In the genomic region with DNA sequence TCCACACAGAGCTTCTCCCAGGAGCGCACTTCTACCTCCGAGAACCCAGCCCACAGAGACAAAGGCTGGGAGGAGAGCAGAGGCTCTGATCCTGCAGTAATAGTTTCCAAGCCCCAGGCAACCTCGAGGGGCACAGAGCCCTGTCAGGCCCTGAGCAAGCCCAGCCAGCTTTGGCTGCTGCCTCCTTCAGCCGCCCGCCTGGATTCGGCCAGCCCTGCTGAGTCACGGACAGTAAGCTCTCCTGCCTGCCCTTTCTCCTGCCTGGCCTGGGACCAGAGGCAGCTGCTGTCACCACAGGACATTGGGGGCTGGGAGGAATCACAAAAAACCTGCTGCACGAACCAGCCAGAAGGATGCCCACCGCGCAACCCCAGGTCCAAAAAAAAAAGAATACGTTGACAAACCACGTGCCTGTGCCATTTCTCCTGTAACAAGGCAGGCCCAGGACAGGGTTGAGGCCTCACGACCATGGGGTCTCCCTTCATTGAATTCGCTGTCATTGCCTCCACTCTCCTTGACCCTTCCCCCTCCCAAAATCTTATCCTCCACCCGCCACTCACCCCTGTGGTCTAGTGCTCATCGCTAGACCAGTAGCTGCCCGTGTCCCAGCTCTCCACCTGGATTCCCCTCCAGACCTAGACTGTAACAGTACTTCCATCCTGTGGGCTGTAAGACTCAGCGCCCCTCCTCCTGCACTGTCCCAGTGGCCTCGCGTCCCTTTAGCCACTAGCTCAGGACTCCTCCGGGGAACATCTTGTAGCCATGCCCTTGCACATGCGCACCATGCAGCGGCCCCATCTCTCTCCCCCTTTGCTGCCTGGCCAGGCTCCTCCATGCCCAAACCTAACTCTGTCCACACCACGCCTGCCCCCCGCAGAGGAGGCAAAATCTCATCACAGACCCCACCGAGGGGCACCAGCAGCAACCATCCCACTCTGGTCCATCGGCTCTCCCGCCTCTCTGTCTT, we compare ENCODE assay signal across 2 cellular contexts.
TF ChIP-seq lines count a peak whose summit lies in the region.

No MANE protein-coding gene starts in this region.

TF ChIP-seq in K562, 482 proteins besides CTCF, POLR2A, EP300 and RAD21:
- TF ChIP-seq ZNF316 (IDR thresholded peaks at IDR 0.05) = peak; percentile 66
- TF ChIP-seq IFI16 (CRISPR knock-in tag; IDR thresholded peaks at IDR 0.05) = no peak
- TF ChIP-seq L3MBTL2 (IDR thresholded peaks at IDR 0.05) = peak; percentile 19; the same call in 1 of the 2 replicates
- TF ChIP-seq SPI1 (IDR thresholded peaks at IDR 0.05; ENCODE audit: borderline replicate concordance, low read depth, low read length) = no peak
- TF ChIP-seq RFX5 (IDR thresholded peaks at IDR 0.05; ENCODE audit: low read depth, low read length) = no peak
- TF ChIP-seq MAFK (IDR thresholded peaks at IDR 0.05; ENCODE audit: low read length) = peak; percentile 46; the same call in 1 of the 2 replicates
- peak; percentile 80 for TF ChIP-seq ZNF436 (CRISPR knock-in tag; IDR thresholded peaks at IDR 0.05)
- TF ChIP-seq MAFG (tag; conservative IDR thresholded peaks at IDR 0.05) = peak; percentile 69
- TF ChIP-seq NCOA1 (IDR thresholded peaks at IDR 0.05; ENCODE audit: low read depth) = no peak
- TF ChIP-seq FOXA3 (CRISPR knock-in tag; conservative IDR thresholded peaks at IDR 0.05 in 1 of 2, IDR thresholded peaks at IDR 0.05 in 1 of 2) = peak in 1 of 2 experiments; percentile 17; a peak in 1 of 4 replicates
- peak; percentile 76 for TF ChIP-seq C11orf30 (IDR thresholded peaks at IDR 0.05; ENCODE audit: low read depth)
- TF ChIP-seq SMARCA5 (IDR thresholded peaks at IDR 0.05) = peak; percentile 67; the same call in 1 of the 2 replicates
- peak; percentile 9; the same call in 1 of the 2 replicates for TF ChIP-seq NFE2L1 (tag; IDR thresholded peaks at IDR 0.05; ENCODE audit: borderline replicate concordance, low read depth)
- peak; percentile 99 for TF ChIP-seq ZFP36 (IDR thresholded peaks at IDR 0.05; ENCODE audit: low read depth, low read length, partially characterized antibody)
- TF ChIP-seq NRF1 (conservative IDR thresholded peaks at IDR 0.05 in 1 of 2, IDR thresholded peaks at IDR 0.05 in 1 of 2) = peak; percentile 60 to 66
- TF ChIP-seq NFE2 (IDR thresholded peaks at IDR 0.05; ENCODE audit: low read depth) = peak; percentile 83

TF ChIP-seq in HepG2, 621 proteins besides CTCF, POLR2A, EP300 and RAD21:
- TF ChIP-seq, protein P1, sequence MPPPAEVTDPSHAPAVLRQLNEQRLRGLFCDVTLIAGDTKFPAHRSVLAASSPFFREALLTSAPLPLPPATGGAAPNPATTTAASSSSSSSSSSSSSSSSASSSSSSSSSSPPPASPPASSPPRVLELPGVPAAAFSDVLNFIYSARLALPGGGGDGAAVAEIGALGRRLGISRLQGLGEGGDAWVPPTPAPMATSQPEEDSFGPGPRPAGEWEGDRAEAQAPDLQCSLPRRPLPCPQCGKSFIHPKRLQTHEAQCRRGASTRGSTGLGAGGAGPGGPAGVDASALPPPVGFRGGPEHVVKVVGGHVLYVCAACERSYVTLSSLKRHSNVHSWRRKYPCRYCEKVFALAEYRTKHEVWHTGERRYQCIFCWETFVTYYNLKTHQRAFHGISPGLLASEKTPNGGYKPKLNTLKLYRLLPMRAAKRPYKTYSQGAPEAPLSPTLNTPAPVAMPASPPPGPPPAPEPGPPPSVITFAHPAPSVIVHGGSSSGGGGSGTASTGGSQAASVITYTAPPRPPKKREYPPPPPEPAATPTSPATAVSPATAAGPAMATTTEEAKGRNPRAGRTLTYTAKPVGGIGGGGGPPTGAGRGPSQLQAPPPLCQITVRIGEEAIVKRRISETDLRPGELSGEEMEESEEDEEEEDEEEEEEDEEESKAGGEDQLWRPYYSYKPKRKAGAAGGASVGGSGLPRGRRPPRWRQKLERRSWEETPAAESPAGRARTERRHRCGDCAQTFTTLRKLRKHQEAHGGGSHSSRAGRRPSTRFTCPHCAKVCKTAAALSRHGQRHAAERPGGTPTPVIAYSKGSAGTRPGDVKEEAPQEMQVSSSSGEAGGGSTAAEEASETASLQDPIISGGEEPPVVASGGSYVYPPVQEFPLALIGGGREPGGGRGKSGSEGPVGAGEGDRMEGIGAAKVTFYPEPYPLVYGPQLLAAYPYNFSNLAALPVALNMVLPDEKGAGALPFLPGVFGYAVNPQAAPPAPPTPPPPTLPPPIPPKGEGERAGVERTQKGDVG (CRISPR knock-in tag; IDR thresholded peaks at IDR 0.05; ENCODE audit: borderline replicate concordance) = no peak
- TF ChIP-seq, protein P2, sequence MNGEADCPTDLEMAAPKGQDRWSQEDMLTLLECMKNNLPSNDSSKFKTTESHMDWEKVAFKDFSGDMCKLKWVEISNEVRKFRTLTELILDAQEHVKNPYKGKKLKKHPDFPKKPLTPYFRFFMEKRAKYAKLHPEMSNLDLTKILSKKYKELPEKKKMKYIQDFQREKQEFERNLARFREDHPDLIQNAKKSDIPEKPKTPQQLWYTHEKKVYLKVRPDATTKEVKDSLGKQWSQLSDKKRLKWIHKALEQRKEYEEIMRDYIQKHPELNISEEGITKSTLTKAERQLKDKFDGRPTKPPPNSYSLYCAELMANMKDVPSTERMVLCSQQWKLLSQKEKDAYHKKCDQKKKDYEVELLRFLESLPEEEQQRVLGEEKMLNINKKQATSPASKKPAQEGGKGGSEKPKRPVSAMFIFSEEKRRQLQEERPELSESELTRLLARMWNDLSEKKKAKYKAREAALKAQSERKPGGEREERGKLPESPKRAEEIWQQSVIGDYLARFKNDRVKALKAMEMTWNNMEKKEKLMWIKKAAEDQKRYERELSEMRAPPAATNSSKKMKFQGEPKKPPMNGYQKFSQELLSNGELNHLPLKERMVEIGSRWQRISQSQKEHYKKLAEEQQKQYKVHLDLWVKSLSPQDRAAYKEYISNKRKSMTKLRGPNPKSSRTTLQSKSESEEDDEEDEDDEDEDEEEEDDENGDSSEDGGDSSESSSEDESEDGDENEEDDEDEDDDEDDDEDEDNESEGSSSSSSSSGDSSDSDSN (CRISPR knock-in tag; IDR thresholded peaks at IDR 0.05) = no peak
- TF ChIP-seq ZNF589 (CRISPR knock-in tag; conservative IDR thresholded peaks at IDR 0.05) (no peak), NCOA1 (CRISPR knock-in tag; IDR thresholded peaks at IDR 0.05) (no peak), MXD4 (CRISPR knock-in tag; IDR thresholded peaks at IDR 0.05) (no peak), ZNF354B (CRISPR knock-in tag; IDR thresholded peaks at IDR 0.05) (no peak), FLYWCH1 (CRISPR knock-in tag; IDR thresholded peaks at IDR 0.05) (no peak), ZNF558 (CRISPR knock-in tag; IDR thresholded peaks at IDR 0.05; ENCODE audit: borderline replicate concordance) (no peak)
TF ChIP-seq in HepG2: peak in this region for 0.
